In genomic region chr16:72677662-72678447, GRCh38 we compare ENCODE assay signal across 19 cellular contexts.
DNase-seq lines count a peak whose midpoint lies in the region; ATAC-seq and TF ChIP-seq lines count a peak whose summit lies in the region.
"Had no signal": no experiment of that assay in that cellular context is flagged by ENCODE, and none has a peak within 500 bp of the region (broad histone marks: within the 10 kb centered on the region; RNA-seq: fewer than 3 reads in every experiment).

No MANE protein-coding gene starts in this region.

- peaks cover 3% of the 10 kb centered on the region; the same call in 1 of the 2 replicates for H3K9me3 ChIP-seq in IMR-90 (ENCODE audit: control insufficient read depth, insufficient read depth, low read length)
- peaks cover 0 to 7% (median 3%) of the 10 kb centered on the region in 4 donors for H3K9me3 ChIP-seq in right lobe of liver

- no peak overlapping the region for H3K56ac ChIP-seq in IMR-90 (ENCODE audit: extremely low read depth, insufficient read depth, low read length)

- H3K4me2 ChIP-seq in IMR-90 (ENCODE audit: low read depth, low read length), result no peak overlapping the region

- peaks cover 5% of the 10 kb centered on the region for H3K36me3 Mint-ChIP-seq in glutamatergic neuron (ENCODE audit: unreplicated experiment)

- H3K79me1 ChIP-seq in IMR-90 (ENCODE audit: low read depth in 1 of 2, low read length in 2 of 2), result no peaks in the 10 kb centered on the region

- BruUV-seq in IMR-90 (replicated peaks; lab: Mats Ljungman, UMichigan), result no TSS peak

- intact Hi-C loops in IMR-90 (cut with micrococcal nuclease), result no loop called here
- intact Hi-C loops in right lobe of liver (cut with DNase I), result no loop called here

- no peak overlapping the region for H4K8ac ChIP-seq in IMR-90 (ENCODE audit: low read depth in 2 of 2, low read length in 2 of 2)

- POLR2A ChIA-PET in IMR-90 (lab: Charles Lee; ENCODE audit: unreplicated experiment), result interaction anchor here (0.6 kb wide), 1 partner anchor 10 kb away, joined by 6 read pairs; no protein-coding TSS in a partner anchor

- no peak overlapping the region for H2AK9ac ChIP-seq in IMR-90 (replicated peaks; ENCODE audit: low read depth, low read length, poor library complexity)

- no peaks in the 10 kb centered on the region for H3K27me3 Mint-ChIP-seq in glutamatergic neuron (ENCODE audit: unreplicated experiment)
- H3K27me3 Mint-ChIP-seq: activated naive CD8-positive, alpha-beta T cell had no signal

- H3K9me3 Mint-ChIP-seq in glutamatergic neuron (ENCODE audit: unreplicated experiment), result peaks cover under 1% of the 10 kb centered on the region

- no peaks in the 10 kb centered on the region for H3K27me3 ChIP-seq in IMR-90 (ENCODE audit: control insufficient read depth, insufficient read depth, low read length)
- H3K27me3 ChIP-seq in right lobe of liver, result no peaks in the 10 kb centered on the region
- H3K27me3 ChIP-seq: esophagus muscularis mucosa had no signal

- H3K27ac ChIP-seq in IMR-90 (ENCODE audit: insufficient read depth, low read length) (no peak overlapping the region), right lobe of liver (no peak overlapping the region)
- H3K27ac ChIP-seq: esophagus muscularis mucosa had no signal

- dilution Hi-C loops in IMR-90 (cut with HindIII; ENCODE audit: low sequenced_read_pairs, unreplicated experiment), result no loop called here

- no peak overlapping the region for H3K27ac Mint-ChIP-seq in glutamatergic neuron (ENCODE audit: unreplicated experiment)
- H3K27ac Mint-ChIP-seq: activated naive CD8-positive, alpha-beta T cell had no signal

- TF ChIP-seq RAD21 in IMR-90 (IDR thresholded peaks at IDR 0.05; ENCODE audit: low read length), result no peak

- H4K20me1 ChIP-seq in IMR-90 (ENCODE audit: insufficient read depth, low read length), result no peaks in the 10 kb centered on the region

- H3K9ac ChIP-seq in IMR-90 (ENCODE audit: low read depth, low read length), result no peak overlapping the region

- TF ChIP-seq CTCF in AG10803 (conservative IDR thresholded peaks at IDR 0.05; ENCODE audit: low read length), result no peak
- TF ChIP-seq CTCF in IMR-90 (conservative IDR thresholded peaks at IDR 0.05; ENCODE audit: low read depth, low read length), result no peak
- TF ChIP-seq CTCF in choroid plexus epithelial cell (conservative IDR thresholded peaks at IDR 0.05; ENCODE audit: low read depth, low read length), result no peak
- TF ChIP-seq CTCF in right lobe of liver (IDR thresholded peaks at IDR 0.05), result no peak
- TF ChIP-seq CTCF in glutamatergic neuron (IDR thresholded peaks at IDR 0.05; ENCODE audit: partially characterized antibody, unreplicated experiment), result no peak

- no peak overlapping the region for H3K23ac ChIP-seq in IMR-90 (ENCODE audit: low read depth, low read length)

- no peak overlapping the region for H3K4me3 Mint-ChIP-seq in glutamatergic neuron (ENCODE audit: unreplicated experiment)
- H3K4me3 Mint-ChIP-seq: activated naive CD8-positive, alpha-beta T cell had no signal

- H3K4me1 ChIP-seq in IMR-90 (ENCODE audit: control insufficient read depth, insufficient read depth, low read length) (0 out of 2 replicates have a peak, but pooled peaks cover 3% of the 10 kb centered on the region), right lobe of liver (no peaks in the 10 kb centered on the region)
- H3K4me1 ChIP-seq: esophagus muscularis mucosa had no signal

- H2BK120ac ChIP-seq in IMR-90 (ENCODE audit: low read depth, low read length), result no peak overlapping the region

- no peak overlapping the region for H2BK15ac ChIP-seq in IMR-90 (ENCODE audit: low read depth, low read length)

- H2BK20ac ChIP-seq in IMR-90 (ENCODE audit: low read depth, low read length), result no peak overlapping the region

- no peaks in the 10 kb centered on the region for H3K4me1 Mint-ChIP-seq in glutamatergic neuron (ENCODE audit: low read depth, unreplicated experiment)

- no peak overlapping the region for H2AK5ac ChIP-seq in IMR-90 (ENCODE audit: low read depth, low read length)

- DNase-seq in AG10803 (ENCODE audit: low read depth) (peak; percentile 29), IMR-90 (peak; percentile 86), choroid plexus epithelial cell (ENCODE audit: low read depth) (peak; percentile 66), right lobe of liver (no peak), D341Med (ENCODE audit: low spot score) (no peak), COLO668 (lab: John Stamatoyannopoulos, UW; ENCODE audit: unreplicated experiment) (no peak), glutamatergic neuron (no peak), NCI-H2171 (lab: John Stamatoyannopoulos, UW) (no peak)
- DNase-seq: activated CD4-positive, alpha-beta T cell treated with anti-CD3 and anti-CD28 coated beads for 4 hours; activated T-cell treated with anti-CD3 and anti-CD28 coated beads for 4 hours; AML-193; DMS79 treated with DMSO at 0.1 percent for 48 hours; NCI-H1436; NCI-H524 treated with DMSO at 0.1 percent for 48 hours; occipital lobe; RPMI8226; T-helper 2 cell had no signal

- H2BK5ac ChIP-seq in IMR-90 (ENCODE audit: low read depth, low read length, poor library complexity, severe bottlenecking), result no peak overlapping the region

- no peak overlapping the region for H3K18ac ChIP-seq in IMR-90 (ENCODE audit: low read depth, low read length)

- no peak overlapping the region for H2AFZ ChIP-seq in IMR-90 (replicated peaks; ENCODE audit: low read length, poor library complexity)

- H3K36me3 ChIP-seq in IMR-90 (ENCODE audit: control insufficient read depth, insufficient read depth, low read length), result no peaks in the 10 kb centered on the region
- H3K36me3 ChIP-seq in right lobe of liver, result no peaks in the 10 kb centered on the region
- H3K36me3 ChIP-seq: esophagus muscularis mucosa had no signal

- in situ Hi-C loops in IMR-90 (cut with MboI; ENCODE audit: low sequenced_read_pairs), result no loop called here

- H3K4me3 ChIP-seq in AG10803 (ENCODE audit: low read length), result no peak overlapping the region
- no peak overlapping the region for H3K4me3 ChIP-seq in IMR-90 (ENCODE audit: insufficient read depth, low read depth, low read length)
- H3K4me3 ChIP-seq in choroid plexus epithelial cell (ENCODE audit: low read depth, low read length), result no peak overlapping the region
- no peak overlapping the region for H3K4me3 ChIP-seq in right lobe of liver
- H3K4me3 ChIP-seq: esophagus muscularis mucosa had no signal

- H4K5ac ChIP-seq in IMR-90 (ENCODE audit: low read depth, low read length), result no peak overlapping the region

- H3K14ac ChIP-seq in IMR-90 (replicated peaks; ENCODE audit: low read depth, low read length), result no peak overlapping the region

- no CpG with 5 or more reads among the region's 2 CpGs for WGBS in IMR-90 (ENCODE audit: extremely low coverage in 2 of 2, insufficient read length in 1 of 2), 2 experiments
- 61% methylated on average over 2 of the region's 2 CpGs for WGBS in right lobe of liver (ENCODE audit: insufficient coverage, low coverage, low lambda C conversion rate, missing lambda C conversion rate)

- H4K91ac ChIP-seq in IMR-90 (ENCODE audit: insufficient read depth, low read depth, low read length), result no peak overlapping the region

- CTCF ChIA-PET in IMR-90 (lab: Yijun Ruan, JAX), result interaction anchor here (0.5 to 0.6 kb wide), 2 partner anchors 16 to 322 kb away, joined by 3 to 7 read pairs; no protein-coding TSS in a partner anchor

- ATAC-seq in IMR-90 (ENCODE audit: low read depth) (peak; percentile 92), right lobe of liver (peak in 3 of 4 donors; percentile 64 to 66 (median 65))

- TF ChIP-seq POLR2A in IMR-90 (IDR thresholded peaks at IDR 0.05; ENCODE audit: low read depth, low read length), result no peak
- no peak for TF ChIP-seq POLR2A in right lobe of liver (IDR thresholded peaks at IDR 0.05)

- H3K9me1 ChIP-seq in IMR-90 (ENCODE audit: insufficient read depth, low read length), result no peaks in the 10 kb centered on the region

- no peak overlapping the region for H3K4ac ChIP-seq in IMR-90 (ENCODE audit: low read depth, low read length)

TF ChIP-seq in IMR-90, 13 proteins besides CTCF, POLR2A, EP300 and RAD21:
- TF ChIP-seq FOS (IDR thresholded peaks at IDR 0.05; ENCODE audit: low read depth, low read length) (no peak), CEBPB (IDR thresholded peaks at IDR 0.05; ENCODE audit: low read depth, low read length) (peak; percentile 43; the same call in 1 of the 2 replicates)
TF ChIP-seq in IMR-90: peak in this region for 1.

Comparison
In these comparisons a context has a peak if more than half of its experiments do, and no peak if none do; other contexts are left out.
1. DNase-seq: peak in AG10803 (single experiment), IMR-90 (single experiment) and choroid plexus epithelial cell (single experiment); none in right lobe of liver (0 of 3), D341Med (single experiment), COLO668 (single experiment), glutamatergic neuron (single experiment) and NCI-H2171 (single experiment).